ENCODE assay signal across 12 cellular contexts in genomic region chr1:103650889-103651288, GRCh38. TPM values are rescaled to one million over a fixed set of nuclear protein-coding genes. Genes with fewer than 3 reads are reported as not detected.
"Had no signal": no experiment of that assay in that cellular context is flagged by ENCODE, and none has a peak within 500 bp of the region (broad histone marks: within the 10 kb centered on the region; RNA-seq: fewer than 3 reads in every experiment).

No MANE protein-coding gene starts in this region.

RNA-seq across cellular contexts. Expression of gene AMY1A, which starts 4.7 kb away (rescaled TPM):
- total RNA-seq: NCI-H460, OCI-LY7, PC-3, PC-9, Peyer's patch, Right ventricle myocardium inferior, Right ventricle myocardium superior, RPMI7951, SJCRH30, SJSA1, SK-MEL-5 had no signal
- polyA plus RNA-seq: SK-N-SH had no signal

RNA-seq across cellular contexts. Expression of gene AMY2A, which starts 33.7 kb away (rescaled TPM):
- total RNA-seq: NCI-H460, OCI-LY7, PC-3, PC-9, Right ventricle myocardium inferior, Right ventricle myocardium superior, RPMI7951, SJCRH30, SJSA1, SK-MEL-5 had no signal
- polyA plus RNA-seq: SK-N-SH had no signal

RNA-seq across cellular contexts. Expression of gene AMY1B, which starts 45.1 kb away (rescaled TPM):
- total RNA-seq: NCI-H460, OCI-LY7, PC-3, PC-9, Peyer's patch, Right ventricle myocardium inferior, Right ventricle myocardium superior, RPMI7951, SJCRH30, SJSA1, SK-MEL-5 had no signal
- polyA plus RNA-seq: SK-N-SH had no signal
